ENCODE assay signal across 23 cellular contexts in the genomic region with DNA sequence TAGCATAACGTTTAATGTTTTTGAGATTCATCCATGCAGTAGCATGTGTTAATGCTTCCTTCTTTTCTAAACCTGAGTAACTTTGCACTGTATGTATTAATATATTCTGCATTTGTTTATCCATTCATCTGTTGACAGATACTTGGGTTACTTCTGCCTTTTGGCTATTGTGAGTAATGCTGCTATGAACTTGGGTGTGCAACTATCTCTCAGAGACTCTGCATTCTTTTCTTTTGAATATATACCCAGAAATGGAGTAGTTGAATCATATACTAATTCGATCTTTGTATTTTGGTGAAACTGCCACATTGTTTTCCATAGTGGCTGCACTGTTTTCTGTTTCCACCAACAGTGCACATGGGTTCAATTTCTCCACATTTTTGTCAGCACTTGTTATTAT.
"Had no signal": no experiment of that assay in that cellular context is flagged by ENCODE, and none has a peak within 500 bp of the region (broad histone marks: within the 10 kb centered on the region; RNA-seq: fewer than 3 reads in every experiment).

No MANE protein-coding gene starts in this region.

- H3K27ac ChIP-seq: body of pancreas, gastroesophageal sphincter, pancreas, psoas muscle, right atrium auricular region, thyroid gland, WERI-Rb-1 had no signal

- H3K4me1 ChIP-seq: body of pancreas, gastroesophageal sphincter, pancreas, psoas muscle, right atrium auricular region, thyroid gland had no signal

- H3K4me3 ChIP-seq: body of pancreas, gastroesophageal sphincter, pancreas, psoas muscle, right atrium auricular region, thyroid gland had no signal

- H3K36me3 ChIP-seq: gastroesophageal sphincter, pancreas, right atrium auricular region, thyroid gland, WERI-Rb-1 had no signal

- H3K9me3 ChIP-seq: body of pancreas, gastroesophageal sphincter, pancreas, psoas muscle, right atrium auricular region, thyroid gland had no signal

- H3K27me3 ChIP-seq: body of pancreas, gastroesophageal sphincter, pancreas, right atrium auricular region, thyroid gland had no signal

- DNase-seq: activated CD4-positive, alpha-beta T cell treated with anti-CD3 and anti-CD28 coated beads for 1 hour; activated naive CD4-positive, alpha-beta T cell treated with Interleukin-2 at 50 U/mL for 16 hours; activated naive CD8-positive, alpha-beta T cell treated with anti-CD3 and anti-CD28 coated beads, Interleukin-2, amount 10 ng/mL, durations not matched to agents 7 days and 5 days; activated T-cell treated with anti-CD3 and anti-CD28 coated beads, Interleukin-2, amount 50 U/mL, for 1 hour; body of pancreas; caudate nucleus; dermis blood vessel endothelial cell; effector CD8-positive, alpha-beta T cell; head of caudate nucleus; hypothalamus; left ventricle myocardium superior; midbrain; pancreas; psoas muscle; stimulated activated CD4-positive, alpha-beta T cell treated with anti-CD3 and anti-CD28 coated beads, Interleukin-12 subunit alpha, Interleukin-12 subunit beta, amount 100 ng/mL, for 4 hours; stimulated activated CD4-positive, alpha-beta T cell treated with anti-CD3 and anti-CD28 coated beads, Interleukin-1b, Interleukin-23, amount 100 ng/mL, for 48 hours; substantia nigra; T-cell; thyroid gland; WERI-Rb-1 had no signal

- ATAC-seq: body of pancreas; gastroesophageal sphincter; left ventricle myocardium superior; natural killer cell treated with Interleukin-12 subunit alpha and Interleukin-12 subunit beta and Interleukin-15 and Interleukin-18, amount 100 ng/mL, for 72 hours; pancreas; psoas muscle; T-cell had no signal
